In the genomic region with DNA sequence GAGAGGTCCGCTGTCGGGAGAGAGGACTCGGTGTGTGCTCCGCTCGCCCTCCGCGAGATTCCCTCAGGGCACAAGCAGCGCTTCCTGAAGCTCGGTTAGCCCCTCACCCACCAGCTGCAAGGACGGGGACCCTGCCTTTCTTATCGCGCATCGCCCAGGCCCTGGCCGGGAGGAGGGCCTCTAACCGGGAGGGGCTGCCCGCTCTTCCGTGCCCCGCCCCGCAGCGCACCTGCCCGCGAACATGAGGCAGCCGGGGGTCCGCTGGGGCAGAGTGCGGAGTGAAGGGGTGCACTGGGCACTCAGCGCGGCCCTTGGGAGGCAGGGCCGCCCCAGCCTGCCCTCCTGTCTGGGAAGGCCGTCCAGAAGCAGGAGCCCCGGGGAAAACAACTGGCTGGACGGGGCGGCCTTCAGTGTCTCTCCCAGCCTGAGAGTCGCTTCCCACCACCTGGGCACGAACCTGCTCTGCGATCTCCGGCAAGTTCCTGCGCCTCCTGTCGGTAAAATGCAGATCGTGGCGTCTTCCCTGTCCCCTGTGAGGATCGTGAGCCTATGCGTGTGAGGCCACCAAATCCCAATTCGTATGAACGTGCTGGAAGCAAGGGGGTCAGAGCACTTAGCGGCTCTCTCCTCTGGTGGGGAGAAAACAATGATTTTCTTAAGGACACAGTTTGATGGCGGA, we compare ENCODE assay signal across 8 cellular contexts. TPM values are rescaled to one million over a fixed set of nuclear protein-coding genes. Genes with fewer than 3 reads are reported as not detected.
DNase-seq lines count a peak whose midpoint lies in the region; ATAC-seq and TF ChIP-seq lines count a peak whose summit lies in the region.

No MANE protein-coding gene starts in this region.

- H3K4me3 ChIP-seq in spleen = peak overlapping the region in 3 of 8 donors; percentile 8 to 53 (median 20)

- H3K36me3 Mint-ChIP-seq in activated naive CD4-positive, alpha-beta T cell treated with anti-CD3 and anti-CD28 coated beads, Interleukin-2, amount 50 U/mL, for 72 hours = no peaks in the 10 kb centered on the region

- H3K9me3 ChIP-seq in spleen = no peaks in the 10 kb centered on the region

- H3K27ac ChIP-seq in 22Rv1 (0 out of 2 replicates have a peak overlapping the region, but pooled peaks have one; percentile 31), spleen (peak overlapping the region; percentile 37 to 84 (median 69))

- peak; percentile 37 for TF ChIP-seq CTCF in 22Rv1 (IDR thresholded peaks at IDR 0.05)
- peak in 8 of 11 experiments; percentile 19 to 49 (median 27) for TF ChIP-seq CTCF in spleen (IDR thresholded peaks at IDR 0.05 in 8 of 11, conservative IDR thresholded peaks at IDR 0.05 in 3 of 11)

- peaks cover 0 to 5% of the 10 kb centered on the region in 2 donors for H3K9me3 Mint-ChIP-seq in activated naive CD4-positive, alpha-beta T cell treated with anti-CD3 and anti-CD28 coated beads, Interleukin-2, amount 50 U/mL, for 72 hours

- WGBS in spleen, 5 donors = 32 to 66% (median 54%) methylated on average over 17 to 46 of the region's 46 CpGs

- intact Hi-C loops in spleen (cut with DNase I; ENCODE audit: low total_unique reads) = no loop called here

- no peaks in the 10 kb centered on the region for H3K27me3 ChIP-seq in spleen (replicated peaks in 1 of 7)

- TF ChIP-seq POLR2A in spleen (IDR thresholded peaks at IDR 0.05) = no peak

- H3K36me3 ChIP-seq in spleen = no peaks in the 10 kb centered on the region

- peaks cover 0 to 48% (median 19%) of the 10 kb centered on the region in 6 donors for H3K4me1 ChIP-seq in spleen

- ATAC-seq in activated naive CD4-positive, alpha-beta T cell treated with anti-CD3 and anti-CD28 coated beads, Interleukin-2, amount 50 U/mL, for 72 hours = no peak

- H3K27ac Mint-ChIP-seq in activated naive CD4-positive, alpha-beta T cell treated with anti-CD3 and anti-CD28 coated beads, Interleukin-2, amount 50 U/mL, for 72 hours = peak overlapping the region; percentile 24 to 95

- DNase-seq in HuH-7.5 (ENCODE audit: low spot score) (peak; percentile 57), iPS DF 19.7 (ENCODE audit: low read depth, low spot score) (peak; percentile 90), spleen (peak; percentile 82), glomerular visceral epithelial cell (ENCODE audit: extremely low spot score) (no peak), AG20443 (ENCODE audit: low spot score) (no peak), NCI-H345 treated with DMSO at 0.1 percent for 48 hours (lab: John Stamatoyannopoulos, UW; ENCODE audit: unreplicated experiment) (no peak)
- DNase-seq in activated naive CD4-positive, alpha-beta T cell treated with anti-CD3 and anti-CD28 coated beads, Interleukin-2, amount 50 U/mL, for 72 hours (ENCODE audit: low spot score in 2 of 2) = no peak

RNA-seq across cellular contexts. Expression of gene ADIPOR2, which starts 28.0 kb away (rescaled TPM):
- total RNA-seq in activated naive CD4-positive, alpha-beta T cell treated with anti-CD3 and anti-CD28 coated beads, Interleukin-2, amount 50 U/mL, for 72 hours = 10 to 100 TPM; 35.3 to 45.5 TPM
- total RNA-seq in spleen = 10 to 100 TPM; 34.8 to 43.7 (median 39.9) TPM
- polyA plus RNA-seq in spleen = 10 to 100 TPM; 12.9 to 19.5 (median 15.7) TPM

RNA-seq across cellular contexts. Expression of gene WNT5B, which starts 33.9 kb away (rescaled TPM):
- under 1 TPM in 1 of 2 donors, not detected in 1; 0.18 TPM for total RNA-seq in activated naive CD4-positive, alpha-beta T cell treated with anti-CD3 and anti-CD28 coated beads, Interleukin-2, amount 50 U/mL, for 72 hours
- total RNA-seq in spleen = 1 to 10 TPM; 3.9 to 8.7 (median 5.0) TPM
- polyA plus RNA-seq in spleen = 1 to 10 TPM; 1.1 to 1.8 (median 1.7) TPM

Comparison
In these comparisons a context has a peak if more than half of its experiments do, and no peak if none do; other contexts are left out.
1. DNase-seq: peak in HuH-7.5 (single experiment), iPS DF 19.7 (single experiment) and spleen (single experiment); none in activated naive CD4-positive, alpha-beta T cell treated with anti-CD3 and anti-CD28 coated beads, Interleukin-2, amount 50 U/mL, for 72 hours (0 of 2), glomerular visceral epithelial cell (single experiment), AG20443 (single experiment) and NCI-H345 treated with DMSO at 0.1 percent for 48 hours (single experiment).
2. RNA of gene WNT5B, which starts 33.9 kb away (total RNA-seq): 3.9 to 8.7 TPM in spleen; 0.18 TPM in activated naive CD4-positive, alpha-beta T cell treated with anti-CD3 and anti-CD28 coated beads, Interleukin-2, amount 50 U/mL, for 72 hours; every median in the first group is over 4 times any median in the second.